18 cellular contexts compared by ENCODE assay signal in genomic region chr9:133587051-133587450, GRCh38. TPM values are rescaled to one million over a fixed set of nuclear protein-coding genes. Genes with fewer than 3 reads are reported as not detected.
DNase-seq lines count a peak whose midpoint lies in the region; ATAC-seq lines count a peak whose summit lies in the region.
"Had no signal": no experiment of that assay in that cellular context is flagged by ENCODE, and none has a peak within 500 bp of the region (broad histone marks: within the 10 kb centered on the region; RNA-seq: fewer than 3 reads in every experiment).

No MANE protein-coding gene starts in this region.

- H2BK12ac ChIP-seq in neuronal stem cell (ENCODE audit: low read length), result peak overlapping the region; percentile 63

- DNase-seq in DMS153 (lab: John Stamatoyannopoulos, UW), result peak; percentile 21
- DNase-seq in DMS153 treated with DMSO at 0.1 percent for 48 hours (lab: John Stamatoyannopoulos, UW; ENCODE audit: unreplicated experiment), result no peak
- peak; percentile 20 for DNase-seq in left ventricle myocardium superior
- DNase-seq in cardiac septum (ENCODE audit: low spot score), result no peak
- DNase-seq in neuronal stem cell (ENCODE audit: low spot score), result no peak
- no peak for DNase-seq in foreskin melanocyte
- DNase-seq: CD4-positive, CD25-positive, alpha-beta regulatory T cell; DMS79 had no signal

- no peak overlapping the region for H3K9ac ChIP-seq in neuronal stem cell (ENCODE audit: low read depth, low read length, poor library complexity)

- H3K4me2 ChIP-seq in neuronal stem cell (ENCODE audit: insufficient read depth, low read length, poor library complexity, severe bottlenecking), result no peak overlapping the region
- H3K4me2 ChIP-seq: GM23338 had no signal

- peak overlapping the region; percentile 82 for H2BK5ac ChIP-seq in neuronal stem cell (ENCODE audit: low read length)

- no peak overlapping the region for H3K4ac ChIP-seq in neuronal stem cell (ENCODE audit: low read length)

- no peak overlapping the region for H2AFZ ChIP-seq in neuronal stem cell (ENCODE audit: low read length)
- H2AFZ ChIP-seq: GM23338 had no signal

- no peak overlapping the region for H3K4me3 ChIP-seq in neuronal stem cell (ENCODE audit: low read length in 2 of 2)
- H3K4me3 ChIP-seq: GM12878, GM23338, HAP-1 had no signal

- H2BK15ac ChIP-seq in neuronal stem cell (ENCODE audit: low read length), result peak overlapping the region; percentile 92

- H2AK5ac ChIP-seq in neuronal stem cell (ENCODE audit: low read depth, low read length), result peak overlapping the region; percentile 72

- peaks cover 0 to 42% (median 0%) of the 10 kb centered on the region in 3 experiments for H3K27me3 ChIP-seq in neuronal stem cell (ENCODE audit: control insufficient read depth in 3 of 3, insufficient read depth in 3 of 3, low read depth in 1 of 3, low read length in 3 of 3)

- peak overlapping the region; percentile 4 for H4K8ac ChIP-seq in neuronal stem cell (ENCODE audit: low read depth, low read length)

- H4K91ac ChIP-seq in neuronal stem cell (ENCODE audit: low read depth, low read length, poor library complexity), result no peak overlapping the region

- no peak overlapping the region for H2BK120ac ChIP-seq in neuronal stem cell (ENCODE audit: low read depth, low read length)

- H3K18ac ChIP-seq in neuronal stem cell (ENCODE audit: low read length), result peak overlapping the region; percentile 35

- WGBS in neuronal stem cell (ENCODE audit: extremely low coverage in 2 of 2, insufficient read length in 2 of 2, insufficient replicate concordance in 1 of 2), 2 donors, result no CpG with 5 or more reads among the region's 8 CpGs

- peaks cover 9 to 10% of the 10 kb centered on the region in 2 donors for H3K4me1 ChIP-seq in neuronal stem cell (ENCODE audit: control insufficient read depth in 2 of 2, insufficient read depth in 1 of 2, low read depth in 1 of 2, low read length in 2 of 2)
- H3K4me1 ChIP-seq: HAP-1 had no signal

- H3K27ac ChIP-seq in neuronal stem cell (replicated peaks; ENCODE audit: low read length), result no peak overlapping the region
- H3K27ac ChIP-seq: 22Rv1 had no signal

- no peaks in the 10 kb centered on the region for H3K36me3 ChIP-seq in neuronal stem cell (replicated peaks in 1 of 2; ENCODE audit: control insufficient read depth in 2 of 2, insufficient read depth in 2 of 2, low read length in 2 of 2)
- H3K36me3 ChIP-seq: HAP-1 had no signal

- peaks cover 0 to 7% of the 10 kb centered on the region in 2 donors for H3K9me3 ChIP-seq in neuronal stem cell (replicated peaks in 1 of 2; ENCODE audit: control insufficient read depth in 2 of 2, insufficient read depth in 1 of 2, low read depth in 1 of 2, low read length in 2 of 2)
- H3K9me3 ChIP-seq: HAP-1 had no signal

- H3K79me1 ChIP-seq in neuronal stem cell (ENCODE audit: low read depth, low read length), result peaks cover 2% of the 10 kb centered on the region

- intact Hi-C loops in left ventricle myocardium superior (cut with micrococcal nuclease) (no loop called here), cardiac septum (cut with DNase I) (no loop called here)

- no peak overlapping the region for H3K14ac ChIP-seq in neuronal stem cell (ENCODE audit: low read length)

- no peak overlapping the region for H3K23ac ChIP-seq in neuronal stem cell (ENCODE audit: low read depth, low read length, poor library complexity)

- ATAC-seq in left ventricle myocardium superior (no peak), GM18870 (IDR thresholded peaks at IDR 0.05; ENCODE audit: unreplicated experiment) (no peak)
- ATAC-seq: GM12878, GM23338 had no signal

RNA-seq across cellular contexts. Expression of gene FAM163B, which starts 22.1 kb away (rescaled TPM):
- not detected for total RNA-seq in left ventricle myocardium superior
- total RNA-seq in cardiac septum, result not detected
- 0.18 TPM for polyA plus RNA-seq in neuronal stem cell (2013, experiment 1 of 2)
- polyA plus RNA-seq in neuronal stem cell (2013, experiment 2 of 2), result 0.12 TPM
- total RNA-seq: A673; CD4-positive, CD25-positive, alpha-beta regulatory T cell; G401; GM12878; HT-29 had no signal
- polyA plus RNA-seq: BJ; CD4-positive, CD25-positive, alpha-beta regulatory T cell; GM12878; IgD-negative memory B cell had no signal

RNA-seq across cellular contexts. Expression of gene DBH, which starts 49.1 kb away (rescaled TPM):
- total RNA-seq in left ventricle myocardium superior (not detected), cardiac septum (not detected)
- polyA plus RNA-seq in neuronal stem cell (2013, experiment 1 of 2), result not detected
- not detected for polyA plus RNA-seq in neuronal stem cell (2013, experiment 2 of 2)
- total RNA-seq: A673, G401, GM12878, HT-29 had no signal
- polyA plus RNA-seq: BJ; CD4-positive, CD25-positive, alpha-beta regulatory T cell; GM12878; IgD-negative memory B cell had no signal

RNA-seq across cellular contexts. Expression of gene ADAMTSL2, which starts 52.5 kb away (rescaled TPM):
- total RNA-seq in left ventricle myocardium superior, result 5.1 TPM
- 9.6 TPM for total RNA-seq in cardiac septum
- 0.17 TPM for polyA plus RNA-seq in neuronal stem cell (2013, experiment 1 of 2)
- 0.15 TPM for polyA plus RNA-seq in neuronal stem cell (2013, experiment 2 of 2)
- total RNA-seq: CD4-positive, CD25-positive, alpha-beta regulatory T cell; G401; GM12878 had no signal
- polyA plus RNA-seq: BJ; CD4-positive, CD25-positive, alpha-beta regulatory T cell; IgD-negative memory B cell had no signal

Comparison
In these comparisons a context has a peak if more than half of its experiments do, and no peak if none do; other contexts are left out.
1. DNase-seq: peak in DMS153 (single experiment) and left ventricle myocardium superior (single experiment); none in DMS153 treated with DMSO at 0.1 percent for 48 hours (single experiment), cardiac septum (single experiment), neuronal stem cell (single experiment) and foreskin melanocyte (single experiment).